1 cellular context compared by ENCODE assay signal in genomic region chr7:192701-193536, GRCh38.
TF ChIP-seq lines count a peak whose summit lies in the region.

No MANE protein-coding gene starts in this region.

TF ChIP-seq in HepG2, 621 proteins besides CTCF, POLR2A, EP300 and RAD21 (continued from another document and continues in another):
- TF ChIP-seq, protein P1, sequence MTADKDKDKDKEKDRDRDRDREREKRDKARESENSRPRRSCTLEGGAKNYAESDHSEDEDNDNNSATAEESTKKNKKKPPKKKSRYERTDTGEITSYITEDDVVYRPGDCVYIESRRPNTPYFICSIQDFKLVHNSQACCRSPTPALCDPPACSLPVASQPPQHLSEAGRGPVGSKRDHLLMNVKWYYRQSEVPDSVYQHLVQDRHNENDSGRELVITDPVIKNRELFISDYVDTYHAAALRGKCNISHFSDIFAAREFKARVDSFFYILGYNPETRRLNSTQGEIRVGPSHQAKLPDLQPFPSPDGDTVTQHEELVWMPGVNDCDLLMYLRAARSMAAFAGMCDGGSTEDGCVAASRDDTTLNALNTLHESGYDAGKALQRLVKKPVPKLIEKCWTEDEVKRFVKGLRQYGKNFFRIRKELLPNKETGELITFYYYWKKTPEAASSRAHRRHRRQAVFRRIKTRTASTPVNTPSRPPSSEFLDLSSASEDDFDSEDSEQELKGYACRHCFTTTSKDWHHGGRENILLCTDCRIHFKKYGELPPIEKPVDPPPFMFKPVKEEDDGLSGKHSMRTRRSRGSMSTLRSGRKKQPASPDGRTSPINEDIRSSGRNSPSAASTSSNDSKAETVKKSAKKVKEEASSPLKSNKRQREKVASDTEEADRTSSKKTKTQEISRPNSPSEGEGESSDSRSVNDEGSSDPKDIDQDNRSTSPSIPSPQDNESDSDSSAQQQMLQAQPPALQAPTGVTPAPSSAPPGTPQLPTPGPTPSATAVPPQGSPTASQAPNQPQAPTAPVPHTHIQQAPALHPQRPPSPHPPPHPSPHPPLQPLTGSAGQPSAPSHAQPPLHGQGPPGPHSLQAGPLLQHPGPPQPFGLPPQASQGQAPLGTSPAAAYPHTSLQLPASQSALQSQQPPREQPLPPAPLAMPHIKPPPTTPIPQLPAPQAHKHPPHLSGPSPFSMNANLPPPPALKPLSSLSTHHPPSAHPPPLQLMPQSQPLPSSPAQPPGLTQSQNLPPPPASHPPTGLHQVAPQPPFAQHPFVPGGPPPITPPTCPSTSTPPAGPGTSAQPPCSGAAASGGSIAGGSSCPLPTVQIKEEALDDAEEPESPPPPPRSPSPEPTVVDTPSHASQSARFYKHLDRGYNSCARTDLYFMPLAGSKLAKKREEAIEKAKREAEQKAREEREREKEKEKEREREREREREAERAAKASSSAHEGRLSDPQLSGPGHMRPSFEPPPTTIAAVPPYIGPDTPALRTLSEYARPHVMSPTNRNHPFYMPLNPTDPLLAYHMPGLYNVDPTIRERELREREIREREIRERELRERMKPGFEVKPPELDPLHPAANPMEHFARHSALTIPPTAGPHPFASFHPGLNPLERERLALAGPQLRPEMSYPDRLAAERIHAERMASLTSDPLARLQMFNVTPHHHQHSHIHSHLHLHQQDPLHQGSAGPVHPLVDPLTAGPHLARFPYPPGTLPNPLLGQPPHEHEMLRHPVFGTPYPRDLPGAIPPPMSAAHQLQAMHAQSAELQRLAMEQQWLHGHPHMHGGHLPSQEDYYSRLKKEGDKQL (CRISPR knock-in tag; IDR thresholded peaks at IDR 0.05; ENCODE audit: low read depth), result no peak
- TF ChIP-seq REL (CRISPR knock-in tag; conservative IDR thresholded peaks at IDR 0.05), result 0 out of 2 replicates have a peak, but pooled peaks have one; percentile 11
- 0 out of 2 replicates have a peak, but pooled peaks have one; percentile 5 for TF ChIP-seq CREB3 (CRISPR knock-in tag; IDR thresholded peaks at IDR 0.05)
- peak; percentile 12; the same call in 1 of the 2 replicates for TF ChIP-seq ATF7-NPFF (CRISPR knock-in tag; IDR thresholded peaks at IDR 0.05; ENCODE audit: low read depth)
- TF ChIP-seq GMEB1 (CRISPR knock-in tag; IDR thresholded peaks at IDR 0.05; ENCODE audit: borderline replicate concordance), result no peak
- peak; percentile 39; the same call in 1 of the 2 replicates for TF ChIP-seq YEATS4 (CRISPR knock-in tag; IDR thresholded peaks at IDR 0.05; ENCODE audit: borderline replicate concordance)
- TF ChIP-seq EZH2 (conservative IDR thresholded peaks at IDR 0.05; ENCODE audit: low read depth, low read length), result no peak
- TF ChIP-seq KAT7 (CRISPR knock-in tag; IDR thresholded peaks at IDR 0.05; ENCODE audit: borderline replicate concordance), result no peak
- no peak for TF ChIP-seq ZNF253 (CRISPR knock-in tag; IDR thresholded peaks at IDR 0.05; ENCODE audit: borderline replicate concordance)
- TF ChIP-seq MTF2 (CRISPR knock-in tag; IDR thresholded peaks at IDR 0.05; ENCODE audit: borderline replicate concordance), result no peak
- TF ChIP-seq, protein P2, sequence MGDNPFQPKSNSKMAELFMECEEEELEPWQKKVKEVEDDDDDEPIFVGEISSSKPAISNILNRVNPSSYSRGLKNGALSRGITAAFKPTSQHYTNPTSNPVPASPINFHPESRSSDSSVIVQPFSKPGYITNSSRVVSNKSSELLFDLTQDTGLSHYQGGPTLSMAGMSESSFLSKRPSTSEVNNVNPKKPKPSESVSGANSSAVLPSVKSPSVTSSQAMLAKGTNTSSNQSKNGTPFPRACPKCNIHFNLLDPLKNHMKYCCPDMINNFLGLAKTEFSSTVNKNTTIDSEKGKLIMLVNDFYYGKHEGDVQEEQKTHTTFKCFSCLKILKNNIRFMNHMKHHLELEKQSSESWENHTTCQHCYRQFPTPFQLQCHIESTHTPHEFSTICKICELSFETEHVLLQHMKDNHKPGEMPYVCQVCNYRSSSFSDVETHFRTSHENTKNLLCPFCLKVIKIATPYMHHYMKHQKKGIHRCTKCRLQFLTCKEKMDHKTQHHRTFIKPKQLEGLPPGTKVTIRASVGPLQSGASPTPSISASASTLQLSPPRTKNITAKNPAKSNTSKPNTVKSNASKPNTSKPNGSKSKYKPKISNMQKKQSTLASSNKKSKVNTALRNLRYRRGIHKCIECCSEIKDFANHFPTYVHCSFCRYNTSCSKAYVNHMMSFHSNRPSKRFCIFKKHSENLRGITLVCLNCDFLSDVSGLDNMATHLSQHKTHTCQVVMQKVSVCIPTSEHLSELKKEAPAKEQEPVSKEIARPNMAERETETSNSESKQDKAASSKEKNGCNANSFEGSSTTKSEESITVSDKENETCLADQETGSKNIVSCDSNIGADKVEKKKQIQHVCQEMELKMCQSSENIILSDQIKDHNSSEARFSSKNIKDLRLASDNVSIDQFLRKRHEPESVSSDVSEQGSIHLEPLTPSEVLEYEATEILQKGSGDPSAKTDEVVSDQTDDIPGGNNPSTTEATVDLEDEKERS (CRISPR knock-in tag; IDR thresholded peaks at IDR 0.05), result no peak
- no peak for TF ChIP-seq DMAP1 (CRISPR knock-in tag; IDR thresholded peaks at IDR 0.05)
- TF ChIP-seq TEF (CRISPR knock-in tag; IDR thresholded peaks at IDR 0.05), result no peak
- no peak for TF ChIP-seq SMARCC2 (IDR thresholded peaks at IDR 0.05)
- TF ChIP-seq, protein P3, sequence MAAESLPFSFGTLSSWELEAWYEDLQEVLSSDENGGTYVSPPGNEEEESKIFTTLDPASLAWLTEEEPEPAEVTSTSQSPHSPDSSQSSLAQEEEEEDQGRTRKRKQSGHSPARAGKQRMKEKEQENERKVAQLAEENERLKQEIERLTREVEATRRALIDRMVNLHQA (CRISPR knock-in tag; IDR thresholded peaks at IDR 0.05), result no peak
- no peak; the same call in 1 of the 2 replicates for TF ChIP-seq BCL3 (CRISPR knock-in tag; IDR thresholded peaks at IDR 0.05)
- TF ChIP-seq CCAR2 (optimal IDR thresholded peaks at IDR 0.05; ENCODE audit: low read depth, low read length), result no peak
- TF ChIP-seq, protein P4, sequence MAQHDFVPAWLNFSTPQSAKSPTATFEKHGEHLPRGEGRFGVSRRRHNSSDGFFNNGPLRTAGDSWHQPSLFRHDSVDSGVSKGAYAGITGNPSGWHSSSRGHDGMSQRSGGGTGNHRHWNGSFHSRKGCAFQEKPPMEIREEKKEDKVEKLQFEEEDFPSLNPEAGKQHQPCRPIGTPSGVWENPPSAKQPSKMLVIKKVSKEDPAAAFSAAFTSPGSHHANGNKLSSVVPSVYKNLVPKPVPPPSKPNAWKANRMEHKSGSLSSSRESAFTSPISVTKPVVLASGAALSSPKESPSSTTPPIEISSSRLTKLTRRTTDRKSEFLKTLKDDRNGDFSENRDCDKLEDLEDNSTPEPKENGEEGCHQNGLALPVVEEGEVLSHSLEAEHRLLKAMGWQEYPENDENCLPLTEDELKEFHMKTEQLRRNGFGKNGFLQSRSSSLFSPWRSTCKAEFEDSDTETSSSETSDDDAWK (CRISPR knock-in tag; IDR thresholded peaks at IDR 0.05), result no peak
- TF ChIP-seq THYN1 (CRISPR knock-in tag; IDR thresholded peaks at IDR 0.05; ENCODE audit: borderline replicate concordance, low read depth), result no peak
- TF ChIP-seq FOSL1 (CRISPR knock-in tag; IDR thresholded peaks at IDR 0.05; ENCODE audit: borderline replicate concordance), result no peak
- no peak for TF ChIP-seq ZNF749 (CRISPR knock-in tag; IDR thresholded peaks at IDR 0.05; ENCODE audit: borderline replicate concordance)
- TF ChIP-seq MXD3 (CRISPR knock-in tag; IDR thresholded peaks at IDR 0.05), result no peak
- TF ChIP-seq ZNF605 (CRISPR knock-in tag; IDR thresholded peaks at IDR 0.05), result no peak
- 0 out of 2 replicates have a peak, but pooled peaks have one; percentile 26 for TF ChIP-seq HNF4G (IDR thresholded peaks at IDR 0.05; ENCODE audit: borderline replicate concordance, low read depth, low read length)
- no peak for TF ChIP-seq HNF4G (CRISPR knock-in tag; IDR thresholded peaks at IDR 0.05; ENCODE audit: borderline replicate concordance, low read depth)
- no peak for TF ChIP-seq ZNF317 (CRISPR knock-in tag; IDR thresholded peaks at IDR 0.05)
- no peak for TF ChIP-seq THAP8 (CRISPR knock-in tag; IDR thresholded peaks at IDR 0.05; ENCODE audit: borderline replicate concordance)
- TF ChIP-seq, protein P5, sequence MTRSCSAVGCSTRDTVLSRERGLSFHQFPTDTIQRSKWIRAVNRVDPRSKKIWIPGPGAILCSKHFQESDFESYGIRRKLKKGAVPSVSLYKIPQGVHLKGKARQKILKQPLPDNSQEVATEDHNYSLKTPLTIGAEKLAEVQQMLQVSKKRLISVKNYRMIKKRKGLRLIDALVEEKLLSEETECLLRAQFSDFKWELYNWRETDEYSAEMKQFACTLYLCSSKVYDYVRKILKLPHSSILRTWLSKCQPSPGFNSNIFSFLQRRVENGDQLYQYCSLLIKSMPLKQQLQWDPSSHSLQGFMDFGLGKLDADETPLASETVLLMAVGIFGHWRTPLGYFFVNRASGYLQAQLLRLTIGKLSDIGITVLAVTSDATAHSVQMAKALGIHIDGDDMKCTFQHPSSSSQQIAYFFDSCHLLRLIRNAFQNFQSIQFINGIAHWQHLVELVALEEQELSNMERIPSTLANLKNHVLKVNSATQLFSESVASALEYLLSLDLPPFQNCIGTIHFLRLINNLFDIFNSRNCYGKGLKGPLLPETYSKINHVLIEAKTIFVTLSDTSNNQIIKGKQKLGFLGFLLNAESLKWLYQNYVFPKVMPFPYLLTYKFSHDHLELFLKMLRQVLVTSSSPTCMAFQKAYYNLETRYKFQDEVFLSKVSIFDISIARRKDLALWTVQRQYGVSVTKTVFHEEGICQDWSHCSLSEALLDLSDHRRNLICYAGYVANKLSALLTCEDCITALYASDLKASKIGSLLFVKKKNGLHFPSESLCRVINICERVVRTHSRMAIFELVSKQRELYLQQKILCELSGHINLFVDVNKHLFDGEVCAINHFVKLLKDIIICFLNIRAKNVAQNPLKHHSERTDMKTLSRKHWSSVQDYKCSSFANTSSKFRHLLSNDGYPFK (CRISPR knock-in tag; IDR thresholded peaks at IDR 0.05; ENCODE audit: borderline replicate concordance), result no peak
- no peak for TF ChIP-seq ZNF589 (CRISPR knock-in tag; conservative IDR thresholded peaks at IDR 0.05)
- TF ChIP-seq, protein P6, sequence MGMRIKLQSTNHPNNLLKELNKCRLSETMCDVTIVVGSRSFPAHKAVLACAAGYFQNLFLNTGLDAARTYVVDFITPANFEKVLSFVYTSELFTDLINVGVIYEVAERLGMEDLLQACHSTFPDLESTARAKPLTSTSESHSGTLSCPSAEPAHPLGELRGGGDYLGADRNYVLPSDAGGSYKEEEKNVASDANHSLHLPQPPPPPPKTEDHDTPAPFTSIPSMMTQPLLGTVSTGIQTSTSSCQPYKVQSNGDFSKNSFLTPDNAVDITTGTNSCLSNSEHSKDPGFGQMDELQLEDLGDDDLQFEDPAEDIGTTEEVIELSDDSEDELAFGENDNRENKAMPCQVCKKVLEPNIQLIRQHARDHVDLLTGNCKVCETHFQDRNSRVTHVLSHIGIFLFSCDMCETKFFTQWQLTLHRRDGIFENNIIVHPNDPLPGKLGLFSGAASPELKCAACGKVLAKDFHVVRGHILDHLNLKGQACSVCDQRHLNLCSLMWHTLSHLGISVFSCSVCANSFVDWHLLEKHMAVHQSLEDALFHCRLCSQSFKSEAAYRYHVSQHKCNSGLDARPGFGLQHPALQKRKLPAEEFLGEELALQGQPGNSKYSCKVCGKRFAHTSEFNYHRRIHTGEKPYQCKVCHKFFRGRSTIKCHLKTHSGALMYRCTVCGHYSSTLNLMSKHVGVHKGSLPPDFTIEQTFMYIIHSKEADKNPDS (CRISPR knock-in tag; IDR thresholded peaks at IDR 0.05), result no peak
- no peak for TF ChIP-seq ZNF451 (CRISPR knock-in tag; IDR thresholded peaks at IDR 0.05)
- TF ChIP-seq GLI4 (CRISPR knock-in tag; IDR thresholded peaks at IDR 0.05; ENCODE audit: borderline replicate concordance), result no peak
- no peak for TF ChIP-seq DNMT1 (CRISPR knock-in tag; IDR thresholded peaks at IDR 0.05)
- no peak for TF ChIP-seq NFE2L1 (CRISPR knock-in tag; IDR thresholded peaks at IDR 0.05; ENCODE audit: borderline replicate concordance)
